8 cellular contexts compared by ENCODE assay signal in the genomic region with DNA sequence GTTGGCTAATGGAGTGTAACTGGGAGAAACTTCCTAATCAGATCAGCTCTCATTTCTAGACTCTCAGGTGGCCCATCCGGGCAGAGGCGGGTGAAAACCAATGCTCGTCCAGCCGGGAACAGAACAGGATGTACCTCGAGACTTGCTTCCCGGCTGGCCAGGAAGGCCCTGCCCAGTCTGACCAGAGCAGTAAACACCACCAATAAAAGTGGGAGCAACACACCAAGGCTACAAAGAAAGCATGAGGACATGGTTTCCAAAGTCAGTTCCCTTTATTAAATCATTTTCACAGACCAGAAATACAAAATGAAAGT. TPM values are rescaled to one million over a fixed set of nuclear protein-coding genes. Genes with fewer than 3 reads are reported as not detected.
DNase-seq lines count a peak whose midpoint lies in the region; ATAC-seq, FAIRE-seq and TF ChIP-seq lines count a peak whose summit lies in the region.

No MANE protein-coding gene starts in this region.

- FAIRE-seq in kidney (lab: Jason Lieb, UNC) = no peak

- no peaks in the 10 kb centered on the region for H3K9me3 Mint-ChIP-seq in HFFc6

- peak overlapping the region; percentile 74 to 88 for H3K9ac ChIP-seq in kidney (ENCODE audit: low read length in 2 of 2)

- H3K9me3 ChIP-seq in ascending aorta = no peaks in the 10 kb centered on the region
- H3K9me3 ChIP-seq in kidney (ENCODE audit: control insufficient read depth in 1 of 2, low read length in 2 of 2) = no peaks in the 10 kb centered on the region

- peaks cover 59% of the 10 kb centered on the region for H3K4me1 Mint-ChIP-seq in HFFc6 (ENCODE audit: low read depth)

- peak overlapping the region; percentile 97 for H3K27ac Mint-ChIP-seq in HFFc6

- ATAC-seq in HG02678 (IDR thresholded peaks at IDR 0.05; ENCODE audit: unreplicated experiment) (no peak), GM18868 (IDR thresholded peaks at IDR 0.05; ENCODE audit: unreplicated experiment) (no peak)

- H3K4me3 Mint-ChIP-seq in HFFc6 = peak overlapping the region; percentile 86

- H3K4me1 ChIP-seq in ascending aorta (peaks cover 8 to 24% of the 10 kb centered on the region in 2 donors), kidney (ENCODE audit: control insufficient read depth in 1 of 2, insufficient read depth in 1 of 2, low read depth in 1 of 2, low read length in 2 of 2) (peaks cover 26% of the 10 kb centered on the region in 2 donors)

- peaks cover 45% of the 10 kb centered on the region for H3K36me3 Mint-ChIP-seq in HFFc6 (ENCODE audit: low read depth)

- no peak for DNase-seq in AG10803 (ENCODE audit: low read depth)
- DNase-seq in HFFc6 = no peak
- peak; percentile 47 to 84 for DNase-seq in ascending aorta (ENCODE audit: low spot score in 2 of 2)
- peak; percentile 93 for DNase-seq in kidney
- peak in 1 of 49 donors; percentile 16 for DNase-seq in substantia nigra (lab: John Stamatoyannopoulos, UW)
- no peak for DNase-seq in hippocampal formation (lab: John Stamatoyannopoulos, UW)

- H3K36me3 ChIP-seq in ascending aorta (peaks cover 9 to 40% of the 10 kb centered on the region in 2 donors), kidney (ENCODE audit: control insufficient read depth in 1 of 2, insufficient read depth in 2 of 2, low read length in 2 of 2) (peaks cover 25 to 37% of the 10 kb centered on the region in 2 donors)

- H3K27me3 ChIP-seq in ascending aorta = no peaks in the 10 kb centered on the region

- peaks cover 5% of the 10 kb centered on the region; the same call in 1 of the 2 replicates for H3K27me3 Mint-ChIP-seq in HFFc6 (ENCODE audit: insufficient read depth)

- H3K4me3 ChIP-seq in AG10803 (ENCODE audit: low read length) (peak overlapping the region; percentile 66), ascending aorta (peak overlapping the region; percentile 90 to 94), kidney (ENCODE audit: low read length in 2 of 2) (peak overlapping the region; percentile 77 to 93)

- TF ChIP-seq CTCF in AG10803 (conservative IDR thresholded peaks at IDR 0.05; ENCODE audit: low read length) = no peak
- no peak for TF ChIP-seq CTCF in HFFc6 (IDR thresholded peaks at IDR 0.05)
- TF ChIP-seq CTCF in ascending aorta (IDR thresholded peaks at IDR 0.05) = no peak
- TF ChIP-seq CTCF in kidney (IDR thresholded peaks at IDR 0.05; ENCODE audit: borderline replicate concordance, extremely low read depth, insufficient read depth) = no peak

- intact Hi-C loops in ascending aorta (cut with DNase I) = loop anchor here (1.0 to 10.0 kb wide), 5 partner anchors 10 to 1253 kb away; partner anchors contain the start of genes SLC43A3, SSRP1 and TIMM10
- intact Hi-C loops in kidney (cut with DNase I) = no loop called here

- H3K27ac ChIP-seq in ascending aorta (peak overlapping the region; percentile 94 to 98), kidney (ENCODE audit: low read depth in 2 of 2, low read length in 2 of 2) (peak overlapping the region; percentile 93 to 98), substantia nigra (ENCODE audit: low read depth, low read length, poor library complexity, severe bottlenecking) (peak overlapping the region; percentile 66)

RNA-seq across cellular contexts. Expression of gene TNKS1BP1, which starts 0.9 kb away (rescaled TPM):
- 100 to 1,000 TPM; 118 to 134 (median 123) TPM for total RNA-seq in HFFc6 (2021; fragmentation: NEBNext Ultra II Directional; extraction: Animal tissue kit (Norgen Biotek cat#: 25700))
- total RNA-seq in ascending aorta (131 TPM), kidney (206 TPM)
- polyA plus RNA-seq in kidney (ENCODE audit: insufficient read depth, low read depth, low replicate concordance) = 53.3 TPM

RNA-seq across cellular contexts. Expression of gene SSRP1, which starts 10.0 kb away (rescaled TPM):
- 100 to 1,000 TPM in 5 of 6 experiments, 10 to 100 TPM in 1; 84.0 to 141 (median 133) TPM for total RNA-seq in HFFc6 (2021; fragmentation: NEBNext Ultra II Directional; extraction: Animal tissue kit (Norgen Biotek cat#: 25700))
- total RNA-seq in ascending aorta = 110 TPM
- 78.5 TPM for total RNA-seq in kidney
- polyA plus RNA-seq in kidney (ENCODE audit: insufficient read depth, low read depth, low replicate concordance) = 44.5 TPM

RNA-seq across cellular contexts. Expression of gene P2RX3, which starts 12.5 kb away (rescaled TPM):
- total RNA-seq in HFFc6 (2021; fragmentation: NEBNext Ultra II Directional; extraction: Animal tissue kit (Norgen Biotek cat#: 25700)) = not detected
- not detected for total RNA-seq in ascending aorta
- total RNA-seq in kidney = not detected
- polyA plus RNA-seq in kidney (ENCODE audit: insufficient read depth, low read depth, low replicate concordance) = not detected

RNA-seq across cellular contexts. Expression of gene PRG3, which starts 55.3 kb away (rescaled TPM):
- total RNA-seq in HFFc6 (2021; fragmentation: NEBNext Ultra II Directional; extraction: Animal tissue kit (Norgen Biotek cat#: 25700)) = not detected
- total RNA-seq in ascending aorta (not detected), kidney (not detected)
- not detected for polyA plus RNA-seq in kidney (ENCODE audit: insufficient read depth, low read depth, low replicate concordance)

Comparison
In these comparisons a context has a peak if more than half of its experiments do, and no peak if none do; other contexts are left out.
1. DNase-seq: peak in ascending aorta (2 of 2) and kidney (single experiment); none in AG10803 (single experiment), HFFc6 (single experiment) and hippocampal formation (0 of 2).
2. Peak in every context shown above with its lines, with median percentiles within 50 percentile points of each other: H3K4me3 ChIP-seq and H3K27ac ChIP-seq.